Comparison of ENCODE assay signal across 1 cellular context in genomic region chr20:45771182-45771759, GRCh38.
TF ChIP-seq lines count a peak whose summit lies in the region.

No MANE protein-coding gene starts in this region.

TF ChIP-seq in GM23338, 12 proteins besides CTCF, POLR2A, EP300 and RAD21 (continued from another document):
- TF ChIP-seq, protein P1, sequence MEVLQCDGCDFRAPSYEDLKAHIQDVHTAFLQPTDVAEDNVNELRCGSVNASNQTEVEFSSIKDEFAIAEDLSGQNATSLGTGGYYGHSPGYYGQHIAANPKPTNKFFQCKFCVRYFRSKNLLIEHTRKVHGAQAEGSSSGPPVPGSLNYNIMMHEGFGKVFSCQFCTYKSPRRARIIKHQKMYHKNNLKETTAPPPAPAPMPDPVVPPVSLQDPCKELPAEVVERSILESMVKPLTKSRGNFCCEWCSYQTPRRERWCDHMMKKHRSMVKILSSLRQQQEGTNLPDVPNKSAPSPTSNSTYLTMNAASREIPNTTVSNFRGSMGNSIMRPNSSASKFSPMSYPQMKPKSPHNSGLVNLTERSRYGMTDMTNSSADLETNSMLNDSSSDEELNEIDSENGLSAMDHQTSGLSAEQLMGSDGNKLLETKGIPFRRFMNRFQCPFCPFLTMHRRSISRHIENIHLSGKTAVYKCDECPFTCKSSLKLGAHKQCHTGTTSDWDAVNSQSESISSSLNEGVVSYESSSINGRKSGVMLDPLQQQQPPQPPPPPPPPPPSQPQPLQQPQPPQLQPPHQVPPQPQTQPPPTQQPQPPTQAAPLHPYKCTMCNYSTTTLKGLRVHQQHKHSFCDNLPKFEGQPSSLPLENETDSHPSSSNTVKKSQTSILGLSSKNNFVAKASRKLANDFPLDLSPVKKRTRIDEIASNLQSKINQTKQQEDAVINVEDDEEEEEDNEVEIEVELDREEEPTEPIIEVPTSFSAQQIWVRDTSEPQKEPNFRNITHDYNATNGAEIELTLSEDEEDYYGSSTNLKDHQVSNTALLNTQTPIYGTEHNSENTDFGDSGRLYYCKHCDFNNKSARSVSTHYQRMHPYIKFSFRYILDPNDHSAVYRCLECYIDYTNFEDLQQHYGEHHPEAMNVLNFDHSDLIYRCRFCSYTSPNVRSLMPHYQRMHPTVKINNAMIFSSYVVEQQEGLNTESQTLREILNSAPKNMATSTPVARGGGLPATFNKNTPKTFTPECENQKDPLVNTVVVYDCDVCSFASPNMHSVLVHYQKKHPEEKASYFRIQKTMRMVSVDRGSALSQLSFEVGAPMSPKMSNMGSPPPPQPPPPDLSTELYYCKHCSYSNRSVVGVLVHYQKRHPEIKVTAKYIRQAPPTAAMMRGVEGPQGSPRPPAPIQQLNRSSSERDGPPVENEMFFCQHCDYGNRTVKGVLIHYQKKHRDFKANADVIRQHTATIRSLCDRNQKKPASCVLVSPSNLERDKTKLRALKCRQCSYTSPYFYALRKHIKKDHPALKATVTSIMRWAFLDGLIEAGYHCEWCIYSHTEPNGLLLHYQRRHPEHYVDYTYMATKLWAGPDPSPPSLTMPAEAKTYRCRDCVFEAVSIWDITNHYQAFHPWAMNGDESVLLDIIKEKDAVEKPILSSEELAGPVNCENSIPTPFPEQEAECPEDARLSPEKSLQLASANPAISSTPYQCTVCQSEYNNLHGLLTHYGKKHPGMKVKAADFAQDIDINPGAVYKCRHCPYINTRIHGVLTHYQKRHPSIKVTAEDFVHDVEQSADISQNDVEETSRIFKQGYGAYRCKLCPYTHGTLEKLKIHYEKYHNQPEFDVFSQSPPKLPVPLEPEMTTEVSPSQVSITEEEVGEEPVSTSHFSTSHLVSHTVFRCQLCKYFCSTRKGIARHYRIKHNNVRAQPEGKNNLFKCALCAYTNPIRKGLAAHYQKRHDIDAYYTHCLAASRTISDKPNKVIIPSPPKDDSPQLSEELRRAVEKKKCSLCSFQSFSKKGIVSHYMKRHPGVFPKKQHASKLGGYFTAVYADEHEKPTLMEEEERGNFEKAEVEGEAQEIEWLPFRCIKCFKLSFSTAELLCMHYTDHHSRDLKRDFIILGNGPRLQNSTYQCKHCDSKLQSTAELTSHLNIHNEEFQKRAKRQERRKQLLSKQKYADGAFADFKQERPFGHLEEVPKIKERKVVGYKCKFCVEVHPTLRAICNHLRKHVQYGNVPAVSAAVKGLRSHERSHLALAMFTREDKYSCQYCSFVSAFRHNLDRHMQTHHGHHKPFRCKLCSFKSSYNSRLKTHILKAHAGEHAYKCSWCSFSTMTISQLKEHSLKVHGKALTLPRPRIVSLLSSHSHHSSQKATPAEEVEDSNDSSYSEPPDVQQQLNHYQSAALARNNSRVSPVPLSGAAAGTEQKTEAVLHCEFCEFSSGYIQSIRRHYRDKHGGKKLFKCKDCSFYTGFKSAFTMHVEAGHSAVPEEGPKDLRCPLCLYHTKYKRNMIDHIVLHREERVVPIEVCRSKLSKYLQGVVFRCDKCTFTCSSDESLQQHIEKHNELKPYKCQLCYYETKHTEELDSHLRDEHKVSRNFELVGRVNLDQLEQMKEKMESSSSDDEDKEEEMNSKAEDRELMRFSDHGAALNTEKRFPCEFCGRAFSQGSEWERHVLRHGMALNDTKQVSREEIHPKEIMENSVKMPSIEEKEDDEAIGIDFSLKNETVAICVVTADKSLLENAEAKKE (CRISPR knock-in tag; IDR thresholded peaks at IDR 0.05): no peak
- TF ChIP-seq ZNF114 (CRISPR knock-in tag; IDR thresholded peaks at IDR 0.05) (no peak), NANOG (IDR thresholded peaks at IDR 0.05; ENCODE audit: borderline replicate concordance) (no peak), JUNB (IDR thresholded peaks at IDR 0.05; ENCODE audit: unreplicated experiment) (no peak), ZNF331 (CRISPR knock-in tag; IDR thresholded peaks at IDR 0.05; ENCODE audit: low read depth) (no peak)
